Comparison of ENCODE assay signal across 6 cellular contexts in genomic region chr9:70038233-70038632, GRCh38. TPM values are rescaled to one million over a fixed set of nuclear protein-coding genes. Genes with fewer than 3 reads are reported as not detected.
"Had no signal": no experiment of that assay in that cellular context is flagged by ENCODE, and none has a peak within 500 bp of the region (broad histone marks: within the 10 kb centered on the region; RNA-seq: fewer than 3 reads in every experiment).

No MANE protein-coding gene starts in this region.

RNA-seq across cellular contexts. Expression of gene MAMDC2, which starts 5.4 kb away (rescaled TPM):
- total RNA-seq: activated B cell treated with CpG ODN at 0.5 μM for 24 hours; activated CD8-positive, alpha-beta T cell treated with anti-CD3 and anti-CD28 coated beads for 36 hours; activated T-cell treated with anti-CD3 and anti-CD28 coated beads, Interleukin-2, amount 50 U/mL, for 4 hours; activated T-helper 17 cell treated with anti-CD3 and anti-CD28 coated beads, Interleukin-2, amount 50 U/mL, for 72 hours; naive thymus-derived CD8-positive, alpha-beta T cell; T-helper 2 cell treated with Interferon-gamma antibody and Interleukin-4, amounts not matched to agents 100 ng/mL and 5 ng/mL, for 36 hours had no signal
